ENCODE assay signal across 2 cellular contexts in the genomic region with DNA sequence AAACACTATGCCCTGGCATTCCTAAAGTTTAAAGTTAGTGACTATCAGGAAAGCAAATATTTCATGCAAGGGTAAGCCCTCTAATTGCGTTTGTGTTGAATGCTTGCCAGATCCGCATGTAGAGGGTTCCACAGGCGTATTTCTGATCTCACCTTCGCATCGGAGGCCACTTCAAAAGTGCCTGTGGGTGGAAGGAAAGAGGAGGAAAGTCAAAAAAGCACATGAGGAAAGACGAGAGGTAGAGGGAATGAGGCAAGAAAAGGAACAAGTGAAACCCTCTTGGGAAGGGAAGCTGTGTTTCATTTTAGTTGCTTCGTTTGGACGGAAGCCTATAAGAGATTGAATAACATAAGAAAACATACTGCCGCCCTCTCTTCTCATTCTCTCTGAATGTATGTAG.
TF ChIP-seq lines count a peak whose summit lies in the region.

No MANE protein-coding gene starts in this region.

TF ChIP-seq in H1, 55 proteins besides CTCF, POLR2A, EP300 and RAD21 (continued from another document):
- no peak for TF ChIP-seq SP2 (IDR thresholded peaks at IDR 0.05; ENCODE audit: low read length)
- no peak for TF ChIP-seq POLR2AphosphoS5 (IDR thresholded peaks at IDR 0.05; ENCODE audit: low read depth, low read length)
- TF ChIP-seq KDM5A (IDR thresholded peaks at IDR 0.05; ENCODE audit: low read length): no peak
- no peak for TF ChIP-seq TAF1 (IDR thresholded peaks at IDR 0.05; ENCODE audit: low read depth, low read length)
- no peak for TF ChIP-seq BACH1 (IDR thresholded peaks at IDR 0.05; ENCODE audit: low read length)
- no peak for TF ChIP-seq JUND (IDR thresholded peaks at IDR 0.05; ENCODE audit: low read length)
- TF ChIP-seq YY1 (IDR thresholded peaks at IDR 0.05; ENCODE audit: low read depth, low read length): no peak
- no peak for TF ChIP-seq SP1 (IDR thresholded peaks at IDR 0.05; ENCODE audit: low read depth, low read length)
- no peak for TF ChIP-seq CBX5 (IDR thresholded peaks at IDR 0.05; ENCODE audit: low read depth, low read length)
- no peak for TF ChIP-seq RFX5 (IDR thresholded peaks at IDR 0.05; ENCODE audit: borderline replicate concordance, low read depth, low read length)
- no peak for TF ChIP-seq RBBP5 (IDR thresholded peaks at IDR 0.05; ENCODE audit: borderline replicate concordance, low read depth, low read length)
- no peak for TF ChIP-seq ZNF274 (IDR thresholded peaks at IDR 0.05; ENCODE audit: borderline replicate concordance, extremely low read depth, low read length)
- no peak for TF ChIP-seq TAF7 (optimal IDR thresholded peaks at IDR 0.05; ENCODE audit: borderline replicate concordance, low read depth, low read length)
- TF ChIP-seq ASH2L (IDR thresholded peaks at IDR 0.05; ENCODE audit: low read length): no peak
- TF ChIP-seq, protein P1, sequence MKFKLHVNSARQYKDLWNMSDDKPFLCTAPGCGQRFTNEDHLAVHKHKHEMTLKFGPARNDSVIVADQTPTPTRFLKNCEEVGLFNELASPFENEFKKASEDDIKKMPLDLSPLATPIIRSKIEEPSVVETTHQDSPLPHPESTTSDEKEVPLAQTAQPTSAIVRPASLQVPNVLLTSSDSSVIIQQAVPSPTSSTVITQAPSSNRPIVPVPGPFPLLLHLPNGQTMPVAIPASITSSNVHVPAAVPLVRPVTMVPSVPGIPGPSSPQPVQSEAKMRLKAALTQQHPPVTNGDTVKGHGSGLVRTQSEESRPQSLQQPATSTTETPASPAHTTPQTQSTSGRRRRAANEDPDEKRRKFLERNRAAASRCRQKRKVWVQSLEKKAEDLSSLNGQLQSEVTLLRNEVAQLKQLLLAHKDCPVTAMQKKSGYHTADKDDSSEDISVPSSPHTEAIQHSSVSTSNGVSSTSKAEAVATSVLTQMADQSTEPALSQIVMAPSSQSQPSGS (IDR thresholded peaks at IDR 0.05; ENCODE audit: low read length): no peak

TF ChIP-seq in SK-N-SH treated with all-trans-retinoic acid at 6 μM for 48 hours, 23 proteins besides CTCF, POLR2A, EP300 and RAD21 (continued from another document):
- TF ChIP-seq PPARA (CRISPR knock-in tag; IDR thresholded peaks at IDR 0.05; ENCODE audit: borderline replicate concordance): no peak
